Comparison of ENCODE assay signal across 8 cellular contexts in the genomic region with DNA sequence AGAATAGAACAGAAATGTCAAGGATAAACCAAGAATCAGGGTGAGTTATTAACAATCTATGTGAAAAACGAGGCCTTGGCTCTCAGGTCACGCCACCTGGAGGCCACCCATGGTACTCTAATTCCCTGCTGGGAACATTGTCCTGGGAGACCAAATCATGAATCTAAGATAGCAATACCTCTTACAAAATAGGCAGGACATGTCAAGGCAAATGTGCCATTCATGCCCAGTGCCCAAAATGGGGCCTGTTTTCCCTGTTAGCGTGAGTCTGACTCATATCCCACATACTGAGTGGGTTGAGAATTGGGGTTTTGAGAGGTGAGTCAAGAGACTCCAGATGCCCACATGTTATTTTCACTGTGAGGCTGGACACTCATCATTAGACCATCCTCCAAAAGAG.
A peak's percentile ranks its signal among the peaks of the same experiment; 100 is the strongest.
DNase-seq lines count a peak whose midpoint lies in the region; ATAC-seq, FAIRE-seq and TF ChIP-seq lines count a peak whose summit lies in the region.

No MANE protein-coding gene starts in this region.

- peaks cover 11 to 12% of the 10 kb centered on the region in 2 donors for H3K9me3 Mint-ChIP-seq in stimulated activated naive CD8-positive, alpha-beta T cell treated with anti-CD3 and anti-CD28 coated beads, Interleukin-15, amount 100 ng/mL, for 72 hours

- no peak for FAIRE-seq in D721Med (lab: Jason Lieb, UNC)

- H3K4me3 ChIP-seq in WERI-Rb-1 (ENCODE audit: low read depth, low read length) (no peak overlapping the region), right cardiac atrium (ENCODE audit: low read length) (no peak overlapping the region)

- H3K4me1 Mint-ChIP-seq in stimulated activated naive CD8-positive, alpha-beta T cell treated with anti-CD3 and anti-CD28 coated beads, Interleukin-15, amount 100 ng/mL, for 72 hours, result no peaks in the 10 kb centered on the region

- H3K27ac Mint-ChIP-seq in stimulated activated naive CD8-positive, alpha-beta T cell treated with anti-CD3 and anti-CD28 coated beads, Interleukin-15, amount 100 ng/mL, for 72 hours, result no peak overlapping the region

- H3K9me3 ChIP-seq in WERI-Rb-1 (ENCODE audit: severe bottlenecking) (no peaks in the 10 kb centered on the region), right cardiac atrium (ENCODE audit: control insufficient read depth, low read length) (no peaks in the 10 kb centered on the region)

- WGBS in right cardiac atrium, result 75% methylated on average over 3 of the region's 3 CpGs

- H3K27ac ChIP-seq in WERI-Rb-1 (no peak overlapping the region), right cardiac atrium (ENCODE audit: low read length) (no peak overlapping the region)

- no peaks in the 10 kb centered on the region for H3K4me1 ChIP-seq in right cardiac atrium (ENCODE audit: control insufficient read depth, insufficient read depth, low read length)

- intact Hi-C loops in right cardiac atrium (cut with DNase I), result loop anchor here in 2 of 4 donors (10.0 kb wide), 2 partner anchors 422 to 622 kb away; a partner anchor contains a TSS

- H3K36me3 ChIP-seq in WERI-Rb-1, result no peaks in the 10 kb centered on the region

- H3K27me3 Mint-ChIP-seq in stimulated activated naive CD8-positive, alpha-beta T cell treated with anti-CD3 and anti-CD28 coated beads, Interleukin-15, amount 100 ng/mL, for 72 hours, result no peaks in the 10 kb centered on the region

- H3K27me3 ChIP-seq in WERI-Rb-1 (ENCODE audit: insufficient read depth, low read depth, severe bottlenecking) (no peaks in the 10 kb centered on the region), right cardiac atrium (ENCODE audit: control insufficient read depth, insufficient read depth) (no peaks in the 10 kb centered on the region)

- no peak overlapping the region for H3K4me3 Mint-ChIP-seq in stimulated activated naive CD8-positive, alpha-beta T cell treated with anti-CD3 and anti-CD28 coated beads, Interleukin-15, amount 100 ng/mL, for 72 hours

- peak; percentile 70 for ATAC-seq in GM18868 (IDR thresholded peaks at IDR 0.05; ENCODE audit: unreplicated experiment)
- ATAC-seq in right cardiac atrium, result no peak
- peak; percentile 91 for ATAC-seq in stimulated activated naive CD8-positive, alpha-beta T cell treated with anti-CD3 and anti-CD28 coated beads, Interleukin-15, amount 100 ng/mL, for 72 hours
- ATAC-seq in HG02970 (IDR thresholded peaks at IDR 0.05; ENCODE audit: low FRiP score, unreplicated experiment), result no peak

- TF ChIP-seq CTCF in D721Med (IDR thresholded peaks at IDR 0.05; ENCODE audit: insufficient read depth, missing control alignments) (peak; percentile 73), WERI-Rb-1 (IDR thresholded peaks at IDR 0.05; ENCODE audit: low read depth, low read length) (peak; percentile 61)

- DNase-seq in D721Med (ENCODE audit: insufficient read length, low spot score), result peak; percentile 17
- peak; percentile 48 for DNase-seq in HuH-7 (ENCODE audit: low spot score)
- DNase-seq in WERI-Rb-1, result peak; percentile 22
- peak in 2 of 3 donors; percentile 54 to 55 for DNase-seq in right cardiac atrium
- peak; percentile 24 to 35 for DNase-seq in stimulated activated naive CD8-positive, alpha-beta T cell treated with anti-CD3 and anti-CD28 coated beads, Interleukin-15, amount 100 ng/mL, for 72 hours
- no peak for DNase-seq in stimulated activated naive CD4-positive, alpha-beta T cell (lab: John Stamatoyannopoulos, UW)

Comparison
In these comparisons a context has a peak if more than half of its experiments do, and no peak if none do; other contexts are left out.
1. DNase-seq: peak in D721Med (single experiment), HuH-7 (single experiment), WERI-Rb-1 (single experiment), right cardiac atrium (2 of 3) and stimulated activated naive CD8-positive, alpha-beta T cell treated with anti-CD3 and anti-CD28 coated beads, Interleukin-15, amount 100 ng/mL, for 72 hours (2 of 2); none in stimulated activated naive CD4-positive, alpha-beta T cell (0 of 6).
2. ATAC-seq: peak in GM18868 (single experiment) and stimulated activated naive CD8-positive, alpha-beta T cell treated with anti-CD3 and anti-CD28 coated beads, Interleukin-15, amount 100 ng/mL, for 72 hours (single experiment); none in right cardiac atrium (0 of 2) and HG02970 (single experiment).